ENCODE assay signal across 22 cellular contexts in genomic region chr10:28370107-28370835, GRCh38.
"Had no signal": no experiment of that assay in that cellular context is flagged by ENCODE, and none has a peak within 500 bp of the region (broad histone marks: within the 10 kb centered on the region; RNA-seq: fewer than 3 reads in every experiment).

No MANE protein-coding gene starts in this region.

- H3K27me3 ChIP-seq: left lung, right atrium auricular region, transverse colon, vagina had no signal

- H3K27ac Mint-ChIP-seq: activated CD4-positive, alpha-beta T cell treated with anti-CD3 and anti-CD28 coated beads for 36 hours; activated naive CD4-positive, alpha-beta T cell treated with anti-CD3 and anti-CD28 coated beads, Interleukin-2, amount 50 U/mL, for 72 hours; brain; progenitor cell of endocrine pancreas; WTC11 had no signal

- H3K27ac ChIP-seq: left lung, right atrium auricular region, transverse colon, vagina had no signal

- FAIRE-seq: frontal cortex had no signal

- H3K4me3 ChIP-seq: left lung, right atrium auricular region, transverse colon, vagina had no signal

- H3K36me3 Mint-ChIP-seq: brain, WTC11 had no signal

- H3K9me3 Mint-ChIP-seq: neural crest cell had no signal

- H3K36me3 ChIP-seq: left lung, right atrium auricular region, transverse colon, vagina had no signal

- DNase-seq: activated CD4-positive, alpha-beta T cell treated with anti-CD3 and anti-CD28 coated beads for 36 hours; activated CD8-positive, alpha-beta memory T cell treated with anti-CD3 and anti-CD28 coated beads for 24 hours; activated CD8-positive, alpha-beta memory T cell treated with anti-CD3 and anti-CD28 coated beads, Interleukin-2, amount 50 U/mL, for 48 hours; activated gamma-delta T cell treated with Interleukin-2 at 50 U/mL for 16 hours; central memory CD4-positive, alpha-beta T cell; cortex of kidney; head of caudate nucleus; left lung; midbrain; stimulated activated CD4-positive, alpha-beta T cell treated with anti-CD3 and anti-CD28 coated beads, Interleukin-12 subunit alpha, Interleukin-12 subunit beta, amount 100 ng/mL, for 4 hours; stimulated activated CD4-positive, alpha-beta T cell treated with anti-CD3 and anti-CD28 coated beads, Interleukin-1b, Interleukin-23, amount 100 ng/mL, for 48 hours; stimulated activated naive CD8-positive, alpha-beta T cell treated with anti-CD3 and anti-CD28 coated beads, Interleukin-15, Interleukin-2, amounts not matched to agents 100 U/mL and 50 U/mL, for 24 hours; transverse colon had no signal

- ATAC-seq: activated CD4-positive, alpha-beta T cell treated with anti-CD3 and anti-CD28 coated beads for 36 hours; activated naive CD4-positive, alpha-beta T cell treated with anti-CD3 and anti-CD28 coated beads, Interleukin-2, amount 50 U/mL, for 72 hours; left lung; SK-N-SH treated with all-trans-retinoic acid at 6 μM for 48 hours; stimulated activated naive CD8-positive, alpha-beta T cell treated with anti-CD3 and anti-CD28 coated beads, Interleukin-15, Interleukin-2, amounts not matched to agents 100 U/mL and 50 U/mL, for 24 hours; WTC11 had no signal

- H3K4me1 ChIP-seq: right atrium auricular region, vagina had no signal

- H3K4me3 Mint-ChIP-seq: activated CD4-positive, alpha-beta T cell treated with anti-CD3 and anti-CD28 coated beads for 36 hours; brain; neural crest cell; WTC11 had no signal

- H3K4me1 Mint-ChIP-seq: brain, neural crest cell had no signal

- H3K27me3 Mint-ChIP-seq: activated CD4-positive, alpha-beta T cell treated with anti-CD3 and anti-CD28 coated beads for 36 hours; progenitor cell of endocrine pancreas had no signal

- H3K9me3 ChIP-seq: right atrium auricular region, transverse colon, vagina had no signal
